In the genomic region with DNA sequence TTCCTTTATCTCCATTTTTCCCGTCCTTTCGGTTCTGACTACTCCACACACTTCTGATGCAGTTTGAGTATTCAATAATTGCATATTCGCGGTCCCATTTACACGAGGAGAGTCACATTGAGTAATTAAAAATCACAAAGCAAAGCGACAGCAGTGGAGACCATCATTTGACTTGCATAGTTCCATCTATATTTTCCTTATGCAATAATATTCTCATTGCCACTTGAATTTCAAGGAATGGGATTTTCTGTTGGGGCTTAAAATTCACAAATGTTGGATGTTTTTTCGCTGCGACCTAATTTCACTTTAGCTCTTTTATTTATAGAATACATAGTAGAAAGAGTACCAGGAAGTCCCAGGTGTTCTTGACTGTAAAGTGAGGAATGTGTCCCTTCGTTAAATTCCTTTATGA, we compare ENCODE assay signal across 8 cellular contexts.
DNase-seq lines count a peak whose midpoint lies in the region; ATAC-seq and TF ChIP-seq lines count a peak whose summit lies in the region.

No MANE protein-coding gene starts in this region.

- H3K9me2 ChIP-seq in hepatocyte (replicated peaks; ENCODE audit: insufficient read depth): no peaks in the 10 kb centered on the region

- 0 out of 2 replicates have a peak, but pooled peaks cover 2% of the 10 kb centered on the region for H3K79me2 ChIP-seq in H9 (ENCODE audit: insufficient read depth, low read length)
- peaks cover 25% of the 10 kb centered on the region for H3K79me2 ChIP-seq in hepatocyte

- H2BK5ac ChIP-seq in H9 (ENCODE audit: insufficient read length, low read length): no peak overlapping the region

- H2AFZ ChIP-seq in H9 (ENCODE audit: low read length) (peak overlapping the region; percentile 46), hepatocyte (peak overlapping the region; percentile 95)

- H3K9me3 Mint-ChIP-seq in H9: no peaks in the 10 kb centered on the region; a peak in 2 of 5 replicates
- no peaks in the 10 kb centered on the region for H3K9me3 Mint-ChIP-seq in activated CD4-positive, alpha-beta memory T cell treated with anti-CD3 and anti-CD28 coated beads for 36 hours

- H3K14ac ChIP-seq in H9 (ENCODE audit: insufficient read depth, low read length): no peak overlapping the region

- peak overlapping the region; percentile 21 for H3K9ac ChIP-seq in H9 (ENCODE audit: extremely low read depth, insufficient read length, low read length)
- H3K9ac ChIP-seq in skeletal muscle tissue (ENCODE audit: low read depth in 1 of 3, low read length in 3 of 3): peak overlapping the region; percentile 79 to 94 (median 88)

- no peak overlapping the region for H2AK5ac ChIP-seq in H9 (ENCODE audit: insufficient read length, low read length)

- no CpG with 5 or more reads among the region's 9 CpGs for WGBS in H9 (ENCODE audit: extremely low coverage, insufficient read length, low lambda C conversion rate)
- 60% methylated on average over 9 of the region's 9 CpGs for WGBS in hepatocyte (ENCODE audit: low lambda C conversion rate, missing lambda C conversion rate)

- H4K91ac ChIP-seq in H9 (ENCODE audit: insufficient read length, low read depth, low read length): no peak overlapping the region

- no peak overlapping the region for H3K27ac ChIP-seq in H9 (ENCODE audit: insufficient read length, low read depth, low read length)
- peak overlapping the region; percentile 69 for H3K27ac ChIP-seq in hepatocyte
- peak overlapping the region; percentile 90 for H3K27ac ChIP-seq in skeletal muscle tissue (ENCODE audit: low read depth, low read length)

- H3K4me3 ChIP-seq in hepatocyte (peak overlapping the region; percentile 35), skeletal muscle tissue (ENCODE audit: low read length in 3 of 3) (peak overlapping the region; percentile 84 to 91 (median 89))

- peak overlapping the region; percentile 71 to 82 for H3K4me3 Mint-ChIP-seq in H9
- H3K4me3 Mint-ChIP-seq in activated CD4-positive, alpha-beta memory T cell treated with anti-CD3 and anti-CD28 coated beads for 36 hours: peak overlapping the region; percentile 78

- peaks cover 0 to 4% (median 0%) of the 10 kb centered on the region in 3 experiments; a peak in 3 of 7 replicates for H3K36me3 Mint-ChIP-seq in H9 (ENCODE audit: insufficient read depth in 1 of 3, low read depth in 3 of 3)
- H3K36me3 Mint-ChIP-seq in activated CD4-positive, alpha-beta memory T cell treated with anti-CD3 and anti-CD28 coated beads for 36 hours: peaks cover 5% of the 10 kb centered on the region

- H3K18ac ChIP-seq in H9 (ENCODE audit: insufficient read length, low read depth, low read length): peak overlapping the region; percentile 65

- H3K27me3 ChIP-seq in H9 (ENCODE audit: insufficient read depth, low read length) (no peaks in the 10 kb centered on the region), hepatocyte (no peaks in the 10 kb centered on the region), skeletal muscle tissue (ENCODE audit: control insufficient read depth in 3 of 3, insufficient read depth in 3 of 3, low read length in 3 of 3) (no peaks in the 10 kb centered on the region)

- no peak overlapping the region for H2BK120ac ChIP-seq in H9 (ENCODE audit: low read depth, low read length, poor library complexity, severe bottlenecking)

- H2BK12ac ChIP-seq in H9 (ENCODE audit: insufficient read length, low read depth, low read length): no peak overlapping the region

- DNase-seq in H9 (no peak), hepatocyte (ENCODE audit: low spot score) (no peak), SK-N-DZ (ENCODE audit: low spot score) (no peak), COLO668 (lab: John Stamatoyannopoulos, UW; ENCODE audit: unreplicated experiment) (no peak)
- no peak for DNase-seq in activated CD4-positive, alpha-beta memory T cell treated with anti-CD3 and anti-CD28 coated beads for 36 hours

- H3K9me3 ChIP-seq in H9 (ENCODE audit: control insufficient read depth, low read depth, low read length): no peaks in the 10 kb centered on the region
- H3K9me3 ChIP-seq in hepatocyte (ENCODE audit: low read depth): no peaks in the 10 kb centered on the region
- H3K9me3 ChIP-seq in skeletal muscle tissue (ENCODE audit: control insufficient read depth in 3 of 3, low read length in 3 of 3): no peaks in the 10 kb centered on the region

- no peak overlapping the region for H2BK20ac ChIP-seq in H9 (ENCODE audit: low read depth, low read length, poor library complexity, severe bottlenecking)

- POLR2A ChIA-PET in activated CD4-positive, alpha-beta memory T cell treated with anti-CD3 and anti-CD28 coated beads for 36 hours (lab: Charles Lee): interaction anchor here (1.2 to 2.9 kb wide), 4 partner anchors 13 to 149 kb away, joined by 4 to 8 read pairs (median 4); no protein-coding TSS in a partner anchor

- H3K79me1 ChIP-seq in H9 (ENCODE audit: insufficient read depth, low read depth, low read length, poor library complexity, severe bottlenecking): no peaks in the 10 kb centered on the region

- H4K8ac ChIP-seq in H9 (replicated peaks; ENCODE audit: insufficient read length, low read depth, low read length): no peak overlapping the region

- H3K23me2 ChIP-seq in H9 (ENCODE audit: insufficient read length, low read depth, low read length, poor library complexity, severe bottlenecking): peaks cover 13% of the 10 kb centered on the region

- peak overlapping the region; percentile 42 to 92 (median 78); a peak in 6 of 7 replicates for H3K27ac Mint-ChIP-seq in H9
- peak overlapping the region; percentile 75 for H3K27ac Mint-ChIP-seq in activated CD4-positive, alpha-beta memory T cell treated with anti-CD3 and anti-CD28 coated beads for 36 hours

- CTCF ChIA-PET in activated CD4-positive, alpha-beta memory T cell treated with anti-CD3 and anti-CD28 coated beads for 36 hours (lab: Charles Lee): interaction anchor here (0.9 kb wide), 1 partner anchor 122 kb away, joined by 3 read pairs; no protein-coding TSS in a partner anchor

- peak overlapping the region; percentile 44 for H3K4me2 ChIP-seq in H9 (ENCODE audit: insufficient read depth, insufficient read length, low read length)
- H3K4me2 ChIP-seq in hepatocyte: peak overlapping the region; percentile 83

- H3K4me1 Mint-ChIP-seq in H9: peaks cover 28 to 36% of the 10 kb centered on the region in 2 experiments
- H3K4me1 Mint-ChIP-seq in activated CD4-positive, alpha-beta memory T cell treated with anti-CD3 and anti-CD28 coated beads for 36 hours (ENCODE audit: low read depth): peaks cover 33% of the 10 kb centered on the region

- ATAC-seq in GM19324 (IDR thresholded peaks at IDR 0.05; ENCODE audit: low FRiP score, unreplicated experiment) (no peak), GM18873 (IDR thresholded peaks at IDR 0.05; ENCODE audit: low FRiP score, unreplicated experiment) (no peak)

- TF ChIP-seq CTCF in H9 (conservative IDR thresholded peaks at IDR 0.05) (no peak), hepatocyte (IDR thresholded peaks at IDR 0.05; ENCODE audit: poor library complexity) (no peak)

- no peak overlapping the region for H3K56ac ChIP-seq in H9 (ENCODE audit: insufficient read length, low read depth, low read length)

- peaks cover 4% of the 10 kb centered on the region; the same call in 1 of the 2 replicates for H3K4me1 ChIP-seq in H9 (ENCODE audit: insufficient read depth, low read length)
- H3K4me1 ChIP-seq in hepatocyte (ENCODE audit: insufficient read depth): peaks cover 4% of the 10 kb centered on the region
- peaks cover 3 to 15% (median 9%) of the 10 kb centered on the region in 3 donors for H3K4me1 ChIP-seq in skeletal muscle tissue (ENCODE audit: control insufficient read depth in 3 of 3, insufficient read depth in 3 of 3, low read length in 3 of 3)

- peaks cover 10% of the 10 kb centered on the region for H3K27me3 Mint-ChIP-seq in H9 (ENCODE audit: low read depth)
- H3K27me3 Mint-ChIP-seq in activated CD4-positive, alpha-beta memory T cell treated with anti-CD3 and anti-CD28 coated beads for 36 hours: no peaks in the 10 kb centered on the region

- no peak overlapping the region for H3T11ph ChIP-seq in H9 (ENCODE audit: low read length)

- H3K4ac ChIP-seq in H9 (ENCODE audit: low read depth, low read length): no peak overlapping the region

- H3K36me3 ChIP-seq in hepatocyte (replicated peaks; ENCODE audit: insufficient read depth, low read depth) (no peaks in the 10 kb centered on the region), skeletal muscle tissue (ENCODE audit: control insufficient read depth in 3 of 3, insufficient read depth in 3 of 3, low read length in 3 of 3) (no peaks in the 10 kb centered on the region)

- no peak overlapping the region for H2BK15ac ChIP-seq in H9 (ENCODE audit: low read depth, low read length)

- no peak overlapping the region for H4K5ac ChIP-seq in H9 (ENCODE audit: insufficient read length, low read depth, low read length)

- intact Hi-C loops in activated CD4-positive, alpha-beta memory T cell treated with anti-CD3 and anti-CD28 coated beads for 36 hours (cut with micrococcal nuclease): loop anchor here (5.0 kb wide), 2 partner anchors 1071 to 1206 kb away; a partner anchor contains a TSS

- H4K20me1 ChIP-seq in H9 (ENCODE audit: control insufficient read depth, insufficient read depth, insufficient read length) (no peaks in the 10 kb centered on the region), hepatocyte (ENCODE audit: insufficient read depth, poor library complexity, severe bottlenecking) (no peaks in the 10 kb centered on the region)

- H3K23ac ChIP-seq in H9 (ENCODE audit: insufficient read length, low read depth, low read length): no peak overlapping the region
